ENCODE assay signal across 1 cellular context in the genomic region with DNA sequence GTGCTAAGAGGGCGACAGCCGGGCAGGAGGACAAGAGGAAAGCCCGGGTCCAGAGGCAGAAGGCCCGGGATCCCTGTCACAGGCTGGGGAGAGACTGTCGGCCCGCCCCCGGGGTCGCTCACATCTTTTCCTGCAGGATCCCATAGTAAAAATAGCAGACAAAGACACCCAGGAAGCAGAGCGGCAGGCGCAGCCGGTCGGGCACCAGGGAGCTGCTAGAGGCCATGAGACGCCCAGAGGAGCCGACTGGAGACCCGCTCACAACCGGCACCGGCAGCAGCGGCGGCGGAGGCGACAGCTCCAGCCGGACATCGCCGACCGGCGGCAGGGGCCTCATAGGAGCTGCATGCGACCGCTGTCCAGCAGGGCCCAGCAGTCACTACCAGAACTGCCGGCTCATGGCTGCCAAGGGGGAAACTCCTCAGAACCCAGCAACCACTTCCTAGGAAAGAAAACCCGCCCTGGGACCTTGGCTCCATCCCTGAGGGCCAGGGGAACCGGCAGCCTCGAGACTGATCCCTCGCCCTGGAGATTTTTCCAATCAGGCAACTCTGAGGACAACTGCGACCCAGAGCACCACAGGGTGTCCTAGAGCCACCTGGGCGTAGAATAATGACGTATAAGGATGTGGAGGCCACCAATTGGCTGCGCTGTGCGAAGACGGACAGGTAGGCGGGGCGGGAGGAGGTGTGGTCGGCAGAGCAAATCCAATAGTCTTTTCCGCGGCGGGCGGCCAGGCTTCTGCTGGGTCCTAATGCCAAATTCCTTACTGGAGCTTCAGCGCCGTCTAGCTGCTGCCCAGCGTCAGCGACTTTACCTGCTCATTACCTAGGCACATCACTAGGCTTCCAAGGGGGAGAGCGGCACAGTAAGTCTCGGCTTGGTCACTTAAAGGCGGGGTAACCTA.
TF ChIP-seq lines count a peak whose summit lies in the region.

A gene with protein sequence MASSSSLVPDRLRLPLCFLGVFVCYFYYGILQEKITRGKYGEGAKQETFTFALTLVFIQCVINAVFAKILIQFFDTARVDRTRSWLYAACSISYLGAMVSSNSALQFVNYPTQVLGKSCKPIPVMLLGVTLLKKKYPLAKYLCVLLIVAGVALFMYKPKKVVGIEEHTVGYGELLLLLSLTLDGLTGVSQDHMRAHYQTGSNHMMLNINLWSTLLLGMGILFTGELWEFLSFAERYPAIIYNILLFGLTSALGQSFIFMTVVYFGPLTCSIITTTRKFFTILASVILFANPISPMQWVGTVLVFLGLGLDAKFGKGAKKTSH (minus strand): TSS at position 357 of the 907 bp plus-strand sequence. CDS start 131 bp downstream, at position 226.

TF ChIP-seq in GM12878, 131 proteins besides CTCF, POLR2A, EP300 and RAD21 (continued from another document and continues in another):
- TF ChIP-seq, protein P1, sequence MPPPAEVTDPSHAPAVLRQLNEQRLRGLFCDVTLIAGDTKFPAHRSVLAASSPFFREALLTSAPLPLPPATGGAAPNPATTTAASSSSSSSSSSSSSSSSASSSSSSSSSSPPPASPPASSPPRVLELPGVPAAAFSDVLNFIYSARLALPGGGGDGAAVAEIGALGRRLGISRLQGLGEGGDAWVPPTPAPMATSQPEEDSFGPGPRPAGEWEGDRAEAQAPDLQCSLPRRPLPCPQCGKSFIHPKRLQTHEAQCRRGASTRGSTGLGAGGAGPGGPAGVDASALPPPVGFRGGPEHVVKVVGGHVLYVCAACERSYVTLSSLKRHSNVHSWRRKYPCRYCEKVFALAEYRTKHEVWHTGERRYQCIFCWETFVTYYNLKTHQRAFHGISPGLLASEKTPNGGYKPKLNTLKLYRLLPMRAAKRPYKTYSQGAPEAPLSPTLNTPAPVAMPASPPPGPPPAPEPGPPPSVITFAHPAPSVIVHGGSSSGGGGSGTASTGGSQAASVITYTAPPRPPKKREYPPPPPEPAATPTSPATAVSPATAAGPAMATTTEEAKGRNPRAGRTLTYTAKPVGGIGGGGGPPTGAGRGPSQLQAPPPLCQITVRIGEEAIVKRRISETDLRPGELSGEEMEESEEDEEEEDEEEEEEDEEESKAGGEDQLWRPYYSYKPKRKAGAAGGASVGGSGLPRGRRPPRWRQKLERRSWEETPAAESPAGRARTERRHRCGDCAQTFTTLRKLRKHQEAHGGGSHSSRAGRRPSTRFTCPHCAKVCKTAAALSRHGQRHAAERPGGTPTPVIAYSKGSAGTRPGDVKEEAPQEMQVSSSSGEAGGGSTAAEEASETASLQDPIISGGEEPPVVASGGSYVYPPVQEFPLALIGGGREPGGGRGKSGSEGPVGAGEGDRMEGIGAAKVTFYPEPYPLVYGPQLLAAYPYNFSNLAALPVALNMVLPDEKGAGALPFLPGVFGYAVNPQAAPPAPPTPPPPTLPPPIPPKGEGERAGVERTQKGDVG (CRISPR knock-in tag; IDR thresholded peaks at IDR 0.05) = no peak
- TF ChIP-seq ZZZ3 (IDR thresholded peaks at IDR 0.05; ENCODE audit: control insufficient read depth, insufficient read length, low read depth) = no peak
- peak; percentile 78 for TF ChIP-seq HCFC1 (IDR thresholded peaks at IDR 0.05; ENCODE audit: low read length)
- peak; percentile 96 for TF ChIP-seq CBFB (IDR thresholded peaks at IDR 0.05; ENCODE audit: low read depth)
- TF ChIP-seq, protein P2, sequence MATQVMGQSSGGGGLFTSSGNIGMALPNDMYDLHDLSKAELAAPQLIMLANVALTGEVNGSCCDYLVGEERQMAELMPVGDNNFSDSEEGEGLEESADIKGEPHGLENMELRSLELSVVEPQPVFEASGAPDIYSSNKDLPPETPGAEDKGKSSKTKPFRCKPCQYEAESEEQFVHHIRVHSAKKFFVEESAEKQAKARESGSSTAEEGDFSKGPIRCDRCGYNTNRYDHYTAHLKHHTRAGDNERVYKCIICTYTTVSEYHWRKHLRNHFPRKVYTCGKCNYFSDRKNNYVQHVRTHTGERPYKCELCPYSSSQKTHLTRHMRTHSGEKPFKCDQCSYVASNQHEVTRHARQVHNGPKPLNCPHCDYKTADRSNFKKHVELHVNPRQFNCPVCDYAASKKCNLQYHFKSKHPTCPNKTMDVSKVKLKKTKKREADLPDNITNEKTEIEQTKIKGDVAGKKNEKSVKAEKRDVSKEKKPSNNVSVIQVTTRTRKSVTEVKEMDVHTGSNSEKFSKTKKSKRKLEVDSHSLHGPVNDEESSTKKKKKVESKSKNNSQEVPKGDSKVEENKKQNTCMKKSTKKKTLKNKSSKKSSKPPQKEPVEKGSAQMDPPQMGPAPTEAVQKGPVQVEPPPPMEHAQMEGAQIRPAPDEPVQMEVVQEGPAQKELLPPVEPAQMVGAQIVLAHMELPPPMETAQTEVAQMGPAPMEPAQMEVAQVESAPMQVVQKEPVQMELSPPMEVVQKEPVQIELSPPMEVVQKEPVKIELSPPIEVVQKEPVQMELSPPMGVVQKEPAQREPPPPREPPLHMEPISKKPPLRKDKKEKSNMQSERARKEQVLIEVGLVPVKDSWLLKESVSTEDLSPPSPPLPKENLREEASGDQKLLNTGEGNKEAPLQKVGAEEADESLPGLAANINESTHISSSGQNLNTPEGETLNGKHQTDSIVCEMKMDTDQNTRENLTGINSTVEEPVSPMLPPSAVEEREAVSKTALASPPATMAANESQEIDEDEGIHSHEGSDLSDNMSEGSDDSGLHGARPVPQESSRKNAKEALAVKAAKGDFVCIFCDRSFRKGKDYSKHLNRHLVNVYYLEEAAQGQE (IDR thresholded peaks at IDR 0.05; ENCODE audit: low read depth, low read length) = no peak
- TF ChIP-seq YBX1 (IDR thresholded peaks at IDR 0.05) = no peak
- TF ChIP-seq NFYA (IDR thresholded peaks at IDR 0.05; ENCODE audit: borderline replicate concordance, low read depth, low read length) = no peak
- peak; percentile 86 for TF ChIP-seq YY1 (IDR thresholded peaks at IDR 0.05; ENCODE audit: low read depth, low read length)
- peak; percentile 94 for TF ChIP-seq SP1 (IDR thresholded peaks at IDR 0.05; ENCODE audit: low read depth, low read length)
- TF ChIP-seq DPF2 (IDR thresholded peaks at IDR 0.05) = peak; percentile 70
- no peak for TF ChIP-seq MTA3 (IDR thresholded peaks at IDR 0.05; ENCODE audit: borderline replicate concordance, low read length)
- TF ChIP-seq SMC3 (IDR thresholded peaks at IDR 0.05; ENCODE audit: borderline replicate concordance, low read length) = peak; percentile 87
- TF ChIP-seq GABPA (IDR thresholded peaks at IDR 0.05; ENCODE audit: low read depth) = no peak
- peak; percentile 86 for TF ChIP-seq FOXK2 (IDR thresholded peaks at IDR 0.05)
- TF ChIP-seq SRF (IDR thresholded peaks at IDR 0.05; ENCODE audit: low read depth in 2 of 2, low read length in 2 of 2) = peak in 1 of 2 experiments; percentile 61; a peak in 2 of 4 replicates
- TF ChIP-seq RELA (IDR thresholded peaks at IDR 0.05; ENCODE audit: borderline replicate concordance, partially characterized antibody) = peak; percentile 85
- TF ChIP-seq POU2F2 (IDR thresholded peaks at IDR 0.05; ENCODE audit: borderline replicate concordance, low read depth, low read length) = peak; percentile 72; the same call in 1 of the 3 replicates
- no peak for TF ChIP-seq TBL1XR1 (IDR thresholded peaks at IDR 0.05; ENCODE audit: low read depth, low read length)
- TF ChIP-seq, protein P3, sequence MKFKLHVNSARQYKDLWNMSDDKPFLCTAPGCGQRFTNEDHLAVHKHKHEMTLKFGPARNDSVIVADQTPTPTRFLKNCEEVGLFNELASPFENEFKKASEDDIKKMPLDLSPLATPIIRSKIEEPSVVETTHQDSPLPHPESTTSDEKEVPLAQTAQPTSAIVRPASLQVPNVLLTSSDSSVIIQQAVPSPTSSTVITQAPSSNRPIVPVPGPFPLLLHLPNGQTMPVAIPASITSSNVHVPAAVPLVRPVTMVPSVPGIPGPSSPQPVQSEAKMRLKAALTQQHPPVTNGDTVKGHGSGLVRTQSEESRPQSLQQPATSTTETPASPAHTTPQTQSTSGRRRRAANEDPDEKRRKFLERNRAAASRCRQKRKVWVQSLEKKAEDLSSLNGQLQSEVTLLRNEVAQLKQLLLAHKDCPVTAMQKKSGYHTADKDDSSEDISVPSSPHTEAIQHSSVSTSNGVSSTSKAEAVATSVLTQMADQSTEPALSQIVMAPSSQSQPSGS (IDR thresholded peaks at IDR 0.05; ENCODE audit: low read length) = no peak
- TF ChIP-seq, protein P4, sequence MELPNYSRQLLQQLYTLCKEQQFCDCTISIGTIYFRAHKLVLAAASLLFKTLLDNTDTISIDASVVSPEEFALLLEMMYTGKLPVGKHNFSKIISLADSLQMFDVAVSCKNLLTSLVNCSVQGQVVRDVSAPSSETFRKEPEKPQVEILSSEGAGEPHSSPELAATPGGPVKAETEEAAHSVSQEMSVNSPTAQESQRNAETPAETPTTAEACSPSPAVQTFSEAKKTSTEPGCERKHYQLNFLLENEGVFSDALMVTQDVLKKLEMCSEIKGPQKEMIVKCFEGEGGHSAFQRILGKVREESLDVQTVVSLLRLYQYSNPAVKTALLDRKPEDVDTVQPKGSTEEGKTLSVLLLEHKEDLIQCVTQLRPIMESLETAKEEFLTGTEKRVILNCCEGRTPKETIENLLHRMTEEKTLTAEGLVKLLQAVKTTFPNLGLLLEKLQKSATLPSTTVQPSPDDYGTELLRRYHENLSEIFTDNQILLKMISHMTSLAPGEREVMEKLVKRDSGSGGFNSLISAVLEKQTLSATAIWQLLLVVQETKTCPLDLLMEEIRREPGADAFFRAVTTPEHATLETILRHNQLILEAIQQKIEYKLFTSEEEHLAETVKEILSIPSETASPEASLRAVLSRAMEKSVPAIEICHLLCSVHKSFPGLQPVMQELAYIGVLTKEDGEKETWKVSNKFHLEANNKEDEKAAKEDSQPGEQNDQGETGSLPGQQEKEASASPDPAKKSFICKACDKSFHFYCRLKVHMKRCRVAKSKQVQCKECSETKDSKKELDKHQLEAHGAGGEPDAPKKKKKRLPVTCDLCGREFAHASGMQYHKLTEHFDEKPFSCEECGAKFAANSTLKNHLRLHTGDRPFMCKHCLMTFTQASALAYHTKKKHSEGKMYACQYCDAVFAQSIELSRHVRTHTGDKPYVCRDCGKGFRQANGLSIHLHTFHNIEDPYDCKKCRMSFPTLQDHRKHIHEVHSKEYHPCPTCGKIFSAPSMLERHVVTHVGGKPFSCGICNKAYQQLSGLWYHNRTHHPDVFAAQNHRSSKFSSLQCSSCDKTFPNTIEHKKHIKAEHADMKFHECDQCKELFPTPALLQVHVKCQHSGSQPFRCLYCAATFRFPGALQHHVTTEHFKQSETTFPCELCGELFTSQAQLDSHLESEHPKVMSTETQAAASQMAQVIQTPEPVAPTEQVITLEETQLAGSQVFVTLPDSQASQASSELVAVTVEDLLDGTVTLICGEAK (IDR thresholded peaks at IDR 0.05; ENCODE audit: borderline replicate concordance) = peak; percentile 80
- TF ChIP-seq SMAD1 (IDR thresholded peaks at IDR 0.05; ENCODE audit: low read depth, partially characterized antibody) = no peak
- TF ChIP-seq RFX5 (IDR thresholded peaks at IDR 0.05; ENCODE audit: low read depth, low read length) = no peak; the same call in 1 of the 2 replicates
- peak; percentile 39; the same call in 1 of the 2 replicates for TF ChIP-seq ZNF24 (IDR thresholded peaks at IDR 0.05)
- TF ChIP-seq NRF1 (conservative IDR thresholded peaks at IDR 0.05; ENCODE audit: low read depth, low read length) = no peak
- no peak for TF ChIP-seq MEF2A (IDR thresholded peaks at IDR 0.05; ENCODE audit: insufficient read depth, low read depth, low read length)
- TF ChIP-seq ZNF217 (IDR thresholded peaks at IDR 0.05) = peak; percentile 74; the same call in 1 of the 2 replicates
- no peak for TF ChIP-seq CBX3 (IDR thresholded peaks at IDR 0.05; ENCODE audit: borderline replicate concordance, low read depth)
- TF ChIP-seq STAT1 (conservative IDR thresholded peaks at IDR 0.05) = peak; percentile 98; the same call in 1 of the 2 replicates
- TF ChIP-seq, protein P5, sequence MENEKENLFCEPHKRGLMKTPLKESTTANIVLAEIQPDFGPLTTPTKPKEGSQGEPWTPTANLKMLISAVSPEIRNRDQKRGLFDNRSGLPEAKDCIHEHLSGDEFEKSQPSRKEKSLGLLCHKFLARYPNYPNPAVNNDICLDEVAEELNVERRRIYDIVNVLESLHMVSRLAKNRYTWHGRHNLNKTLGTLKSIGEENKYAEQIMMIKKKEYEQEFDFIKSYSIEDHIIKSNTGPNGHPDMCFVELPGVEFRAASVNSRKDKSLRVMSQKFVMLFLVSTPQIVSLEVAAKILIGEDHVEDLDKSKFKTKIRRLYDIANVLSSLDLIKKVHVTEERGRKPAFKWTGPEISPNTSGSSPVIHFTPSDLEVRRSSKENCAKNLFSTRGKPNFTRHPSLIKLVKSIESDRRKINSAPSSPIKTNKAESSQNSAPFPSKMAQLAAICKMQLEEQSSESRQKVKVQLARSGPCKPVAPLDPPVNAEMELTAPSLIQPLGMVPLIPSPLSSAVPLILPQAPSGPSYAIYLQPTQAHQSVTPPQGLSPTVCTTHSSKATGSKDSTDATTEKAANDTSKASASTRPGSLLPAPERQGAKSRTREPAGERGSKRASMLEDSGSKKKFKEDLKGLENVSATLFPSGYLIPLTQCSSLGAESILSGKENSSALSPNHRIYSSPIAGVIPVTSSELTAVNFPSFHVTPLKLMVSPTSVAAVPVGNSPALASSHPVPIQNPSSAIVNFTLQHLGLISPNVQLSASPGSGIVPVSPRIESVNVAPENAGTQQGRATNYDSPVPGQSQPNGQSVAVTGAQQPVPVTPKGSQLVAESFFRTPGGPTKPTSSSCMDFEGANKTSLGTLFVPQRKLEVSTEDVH (IDR thresholded peaks at IDR 0.05; ENCODE audit: low read depth, partially characterized antibody) = peak; percentile 86
- no peak for TF ChIP-seq TCF7 (IDR thresholded peaks at IDR 0.05; ENCODE audit: borderline replicate concordance)
- no peak for TF ChIP-seq ZSCAN29 (IDR thresholded peaks at IDR 0.05)
- TF ChIP-seq, protein P6, sequence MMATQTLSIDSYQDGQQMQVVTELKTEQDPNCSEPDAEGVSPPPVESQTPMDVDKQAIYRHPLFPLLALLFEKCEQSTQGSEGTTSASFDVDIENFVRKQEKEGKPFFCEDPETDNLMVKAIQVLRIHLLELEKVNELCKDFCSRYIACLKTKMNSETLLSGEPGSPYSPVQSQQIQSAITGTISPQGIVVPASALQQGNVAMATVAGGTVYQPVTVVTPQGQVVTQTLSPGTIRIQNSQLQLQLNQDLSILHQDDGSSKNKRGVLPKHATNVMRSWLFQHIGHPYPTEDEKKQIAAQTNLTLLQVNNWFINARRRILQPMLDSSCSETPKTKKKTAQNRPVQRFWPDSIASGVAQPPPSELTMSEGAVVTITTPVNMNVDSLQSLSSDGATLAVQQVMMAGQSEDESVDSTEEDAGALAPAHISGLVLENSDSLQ (IDR thresholded peaks at IDR 0.05) = peak; percentile 97
- TF ChIP-seq, protein P7, sequence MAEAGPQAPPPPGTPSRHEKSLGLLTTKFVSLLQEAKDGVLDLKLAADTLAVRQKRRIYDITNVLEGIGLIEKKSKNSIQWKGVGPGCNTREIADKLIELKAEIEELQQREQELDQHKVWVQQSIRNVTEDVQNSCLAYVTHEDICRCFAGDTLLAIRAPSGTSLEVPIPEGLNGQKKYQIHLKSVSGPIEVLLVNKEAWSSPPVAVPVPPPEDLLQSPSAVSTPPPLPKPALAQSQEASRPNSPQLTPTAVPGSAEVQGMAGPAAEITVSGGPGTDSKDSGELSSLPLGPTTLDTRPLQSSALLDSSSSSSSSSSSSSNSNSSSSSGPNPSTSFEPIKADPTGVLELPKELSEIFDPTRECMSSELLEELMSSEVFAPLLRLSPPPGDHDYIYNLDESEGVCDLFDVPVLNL (IDR thresholded peaks at IDR 0.05; ENCODE audit: low read depth, low read length) = no peak
- no peak for TF ChIP-seq EZH2 (IDR thresholded peaks at IDR 0.05; ENCODE audit: borderline replicate concordance, control insufficient read depth, low read depth, low read length)
- TF ChIP-seq BHLHE40 (IDR thresholded peaks at IDR 0.05; ENCODE audit: borderline replicate concordance in 1 of 2, low read depth in 2 of 2, low read length in 1 of 2) = peak in 1 of 2 experiments; percentile 66; a peak in 2 of 4 replicates
